In the genomic region with DNA sequence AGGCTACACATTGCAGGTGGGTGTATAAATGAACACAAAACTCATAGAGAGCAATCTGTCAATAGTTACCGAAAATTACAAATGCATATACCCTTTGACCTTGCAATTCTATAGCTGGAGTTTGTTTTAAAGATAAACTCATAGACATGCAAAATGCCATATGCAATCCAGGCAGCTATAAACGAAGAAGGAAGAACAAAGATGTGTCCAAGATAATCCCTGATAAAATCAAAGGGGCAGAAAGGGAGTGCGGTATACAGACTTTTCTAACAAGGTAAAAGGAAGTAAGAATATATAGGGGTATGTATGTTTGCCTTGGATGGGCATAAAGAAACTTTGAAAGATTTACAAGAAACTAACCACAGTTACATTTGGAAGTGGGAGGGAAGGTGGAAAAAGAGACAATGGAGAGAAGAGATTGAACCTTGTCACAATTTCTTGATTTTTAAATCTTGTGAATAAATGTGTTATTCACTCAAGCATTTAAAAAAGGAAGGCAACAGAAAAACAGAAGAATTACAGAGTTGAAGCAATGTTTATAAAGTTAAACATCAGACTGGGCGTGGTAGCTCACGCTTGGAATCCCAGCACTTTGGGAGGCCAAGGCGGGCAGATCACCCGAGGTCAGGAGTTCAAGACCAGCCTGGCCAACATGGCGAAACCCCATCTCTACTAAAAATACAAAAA, we compare ENCODE assay signal across 23 cellular contexts. TPM values are rescaled to one million over a fixed set of nuclear protein-coding genes. Genes with fewer than 3 reads are reported as not detected.
DNase-seq lines count a peak whose midpoint lies in the region; ATAC-seq and TF ChIP-seq lines count a peak whose summit lies in the region.
"Had no signal": no experiment of that assay in that cellular context is flagged by ENCODE, and none has a peak within 500 bp of the region (broad histone marks: within the 10 kb centered on the region; RNA-seq: fewer than 3 reads in every experiment).

No MANE protein-coding gene starts in this region.

- intact Hi-C loops in posterior vena cava (cut with DNase I), result loop anchor here in 1 of 2 donors (2.0 kb wide), 1 partner anchor 17 kb away; no protein-coding TSS in a partner anchor
- intact Hi-C loops in vagina (cut with DNase I), result no loop called here

- no peaks in the 10 kb centered on the region for H3K9me3 Mint-ChIP-seq in T-helper 1 cell treated with Interleukin-12 subunit alpha and Interleukin-12 subunit beta and Interleukin-4 antibody, amounts not matched to agents 30 μg/mL and 1 μg/mL, for 36 hours
- H3K9me3 Mint-ChIP-seq in effector memory CD8-positive, alpha-beta T cell, result no peaks in the 10 kb centered on the region
- no peaks in the 10 kb centered on the region for H3K9me3 Mint-ChIP-seq in osteocyte (ENCODE audit: unreplicated experiment)

- no peaks in the 10 kb centered on the region for H3K27me3 ChIP-seq in HAP-1 (ENCODE audit: low read depth)
- no peaks in the 10 kb centered on the region for H3K27me3 ChIP-seq in vagina
- H3K27me3 ChIP-seq: breast epithelium, esophagus muscularis mucosa, gastroesophageal sphincter had no signal

- in situ Hi-C loops in HAP-1 (cut with MboI; ENCODE audit: low sequenced_read_pairs), result no loop called here

- H3K27ac Mint-ChIP-seq in T-helper 1 cell treated with Interleukin-12 subunit alpha and Interleukin-12 subunit beta and Interleukin-4 antibody, amounts not matched to agents 30 μg/mL and 1 μg/mL, for 36 hours, result peak overlapping the region; percentile 46
- H3K27ac Mint-ChIP-seq in effector memory CD8-positive, alpha-beta T cell, result peak overlapping the region; percentile 32 to 85
- peak overlapping the region; percentile 78 for H3K27ac Mint-ChIP-seq in osteocyte (ENCODE audit: unreplicated experiment)

- H3K4me1 ChIP-seq in HAP-1 (peaks cover 20% of the 10 kb centered on the region), vagina (no peaks in the 10 kb centered on the region)
- H3K4me1 ChIP-seq: breast epithelium had no signal

- no peak for DNase-seq in T-helper 1 cell
- peak; percentile 21 to 97 for DNase-seq in HAP-1 (ENCODE audit: low spot score in 2 of 2)
- DNase-seq in effector memory CD8-positive, alpha-beta T cell, result no peak
- DNase-seq in osteocyte (ENCODE audit: extremely low spot score, unreplicated experiment), result no peak
- no peak for DNase-seq in posterior vena cava (ENCODE audit: low spot score)
- no peak for DNase-seq in NOMO-1 treated with DMSO at 0.1 percent for 48 hours (lab: John Stamatoyannopoulos, UW; ENCODE audit: unreplicated experiment)
- DNase-seq in vagina (ENCODE audit: extremely low spot score in 2 of 2), result no peak
- DNase-seq: activated CD4-positive, alpha-beta T cell treated with anti-CD3 and anti-CD28 coated beads, Interleukin-2, amount 50 U/mL, for 48 hours; DMS 273 treated with DMSO at 0.1 percent for 48 hours; GOT3; midbrain; NCI-H1417; NCI-H2107; NCI-H526; nucleus accumbens; SW 1271; trophoblast cell had no signal

- H3K36me3 Mint-ChIP-seq in T-helper 1 cell treated with Interleukin-12 subunit alpha and Interleukin-12 subunit beta and Interleukin-4 antibody, amounts not matched to agents 30 μg/mL and 1 μg/mL, for 36 hours (ENCODE audit: low read depth), result peaks cover 56% of the 10 kb centered on the region
- peaks cover 61% of the 10 kb centered on the region for H3K36me3 Mint-ChIP-seq in effector memory CD8-positive, alpha-beta T cell (ENCODE audit: insufficient read depth)
- peaks cover 39% of the 10 kb centered on the region for H3K36me3 Mint-ChIP-seq in osteocyte (ENCODE audit: unreplicated experiment)

- H3K27me3 Mint-ChIP-seq in T-helper 1 cell treated with Interleukin-12 subunit alpha and Interleukin-12 subunit beta and Interleukin-4 antibody, amounts not matched to agents 30 μg/mL and 1 μg/mL, for 36 hours (ENCODE audit: low read depth), result no peaks in the 10 kb centered on the region
- no peaks in the 10 kb centered on the region for H3K27me3 Mint-ChIP-seq in effector memory CD8-positive, alpha-beta T cell
- H3K27me3 Mint-ChIP-seq in osteocyte (ENCODE audit: unreplicated experiment), result no peaks in the 10 kb centered on the region
- H3K27me3 Mint-ChIP-seq: activated naive CD8-positive, alpha-beta T cell had no signal

- no peak overlapping the region for H3K4me3 Mint-ChIP-seq in T-helper 1 cell treated with Interleukin-12 subunit alpha and Interleukin-12 subunit beta and Interleukin-4 antibody, amounts not matched to agents 30 μg/mL and 1 μg/mL, for 36 hours
- peak overlapping the region in 1 of 2 donors; percentile 31 for H3K4me3 Mint-ChIP-seq in effector memory CD8-positive, alpha-beta T cell
- H3K4me3 Mint-ChIP-seq in osteocyte (ENCODE audit: unreplicated experiment), result no peak overlapping the region
- H3K4me3 Mint-ChIP-seq: activated naive CD8-positive, alpha-beta T cell had no signal

- TF ChIP-seq CTCF in osteocyte (IDR thresholded peaks at IDR 0.05) (no peak), vagina (IDR thresholded peaks at IDR 0.05) (no peak)

- H3K27ac ChIP-seq in vagina, result no peak overlapping the region
- H3K27ac ChIP-seq: 22Rv1, breast epithelium, esophagus muscularis mucosa, gastroesophageal sphincter had no signal

- H3K9me3 ChIP-seq in HAP-1, result no peaks in the 10 kb centered on the region
- H3K9me3 ChIP-seq in vagina, result no peaks in the 10 kb centered on the region
- H3K9me3 ChIP-seq: breast epithelium, esophagus muscularis mucosa, gastroesophageal sphincter had no signal

- H3K4me3 ChIP-seq in HAP-1 (no peak overlapping the region), vagina (no peak overlapping the region)
- H3K4me3 ChIP-seq: breast epithelium, esophagus muscularis mucosa, gastroesophageal sphincter had no signal

- H3K36me3 ChIP-seq in HAP-1 (replicated peaks) (peaks cover 67% of the 10 kb centered on the region), vagina (peaks cover 0 to 49% of the 10 kb centered on the region in 2 donors)

- no peak for TF ChIP-seq POLR2A in vagina (IDR thresholded peaks at IDR 0.05)

- ATAC-seq in effector memory CD8-positive, alpha-beta T cell (replicated peaks), result no peak
- ATAC-seq: gastroesophageal sphincter had no signal

- H3K4me1 Mint-ChIP-seq in T-helper 1 cell treated with Interleukin-12 subunit alpha and Interleukin-12 subunit beta and Interleukin-4 antibody, amounts not matched to agents 30 μg/mL and 1 μg/mL, for 36 hours (ENCODE audit: low read depth), result peaks cover 30% of the 10 kb centered on the region
- peaks cover 46 to 49% of the 10 kb centered on the region in 2 donors for H3K4me1 Mint-ChIP-seq in effector memory CD8-positive, alpha-beta T cell (ENCODE audit: low read depth in 2 of 2)
- H3K4me1 Mint-ChIP-seq in osteocyte (ENCODE audit: unreplicated experiment), result peaks cover 20% of the 10 kb centered on the region

RNA-seq across cellular contexts. Expression of a gene that starts 29.9 kb away (rescaled TPM):
- total RNA-seq in osteocyte, result 32.0 and 32.2 TPM in 2 replicates
- total RNA-seq in posterior vena cava, result 10 to 100 TPM; 31.3 to 35.7 TPM
- 28.7 TPM for total RNA-seq in vagina

Comparison
In these comparisons a context has a peak if more than half of its experiments do, and no peak if none do; other contexts are left out.
1. DNase-seq: peak in HAP-1 (2 of 2); none in T-helper 1 cell (0 of 5), effector memory CD8-positive, alpha-beta T cell (0 of 3), osteocyte (single experiment), posterior vena cava (single experiment), NOMO-1 treated with DMSO at 0.1 percent for 48 hours (single experiment) and vagina (0 of 2).
2. Peak in every context shown above with its lines, with median percentiles within 50 percentile points of each other: H3K27ac Mint-ChIP-seq.